In genomic region chr10:130300608-130301025, GRCh38 we compare ENCODE assay signal across 8 cellular contexts.
DNase-seq lines count a peak whose midpoint lies in the region; ATAC-seq and TF ChIP-seq lines count a peak whose summit lies in the region.

No MANE protein-coding gene starts in this region.

- POLR2A ChIA-PET in CD8-positive, alpha-beta T cell (lab: Charles Lee): interaction anchor here (1.8 to 2.0 kb wide), 2 partner anchors 190 to 833 kb away, joined by 5 to 10 read pairs; partner anchors contain the start of genes C10orf143 and MGMT

- CTCF ChIA-PET in CD8-positive, alpha-beta T cell (lab: Charles Lee): no interaction called here

- no peaks in the 10 kb centered on the region for H3K36me3 ChIP-seq in CD8-positive, alpha-beta T cell (ENCODE audit: insufficient read depth, low read length)
- no peaks in the 10 kb centered on the region for H3K36me3 ChIP-seq in lung (ENCODE audit: control insufficient read depth in 2 of 2, insufficient read depth in 2 of 2, low read length in 2 of 2)
- no peaks in the 10 kb centered on the region for H3K36me3 ChIP-seq in thymus (ENCODE audit: control insufficient read depth, insufficient read depth)

- DNase-seq in CD8-positive, alpha-beta T cell: peak in 5 of 7 experiments; percentile 18 to 69 (median 52)
- DNase-seq in activated effector memory CD4-positive, alpha-beta T cell treated with Interleukin-2 at 50 U/mL for 16 hours: peak; percentile 38
- DNase-seq in lung (ENCODE audit: low spot score): peak; percentile 73

- H3K4me3 Mint-ChIP-seq in CD8-positive, alpha-beta T cell: peak overlapping the region; percentile 42

- H3K4me1 ChIP-seq in CD8-positive, alpha-beta T cell (ENCODE audit: insufficient read depth, low read length): no peaks in the 10 kb centered on the region
- peaks cover 0 to 7% of the 10 kb centered on the region in 2 donors for H3K4me1 ChIP-seq in lung (ENCODE audit: control insufficient read depth in 2 of 2, insufficient read depth in 2 of 2, low read length in 2 of 2)
- H3K4me1 ChIP-seq in thymus (ENCODE audit: control insufficient read depth, insufficient read depth, low read length): no peaks in the 10 kb centered on the region

- peaks cover 15% of the 10 kb centered on the region for H3K36me3 Mint-ChIP-seq in CD8-positive, alpha-beta T cell

- peak overlapping the region; percentile 48 for H3K4me3 ChIP-seq in CD8-positive, alpha-beta T cell (ENCODE audit: low read depth, low read length)
- peak overlapping the region; percentile 73 for H3K4me3 ChIP-seq in lung
- H3K4me3 ChIP-seq in thymus (ENCODE audit: low read length): peak overlapping the region; percentile 51

- intact Hi-C loops in CD8-positive, alpha-beta T cell (cut with DNase I, micrococcal nuclease): loop anchor here in 1 of 2 experiments (2.0 kb wide), 1 partner anchor 164 kb away; the partner anchor contains the start of gene GLRX3

- peak; percentile 65 for ATAC-seq in CD8-positive, alpha-beta T cell
- ATAC-seq in HG03565 (IDR thresholded peaks at IDR 0.05; ENCODE audit: unreplicated experiment) (peak; percentile 32), lung (ENCODE audit: insufficient read depth, low FRiP score) (peak; percentile 75), GM21360 (IDR thresholded peaks at IDR 0.05; ENCODE audit: unreplicated experiment) (no peak), HG03342 (IDR thresholded peaks at IDR 0.05; ENCODE audit: unreplicated experiment) (no peak), GM18520 (IDR thresholded peaks at IDR 0.05; ENCODE audit: unreplicated experiment) (no peak)

- H3K27ac ChIP-seq in CD8-positive, alpha-beta T cell (ENCODE audit: low read depth, low read length): peak overlapping the region; percentile 59
- H3K27ac ChIP-seq in lung (ENCODE audit: low read depth in 1 of 2, low read length in 1 of 2) (peak overlapping the region; percentile 82 to 93), thymus (ENCODE audit: low read depth) (peak overlapping the region; percentile 84)

- peak overlapping the region; percentile 32 for H3K27ac Mint-ChIP-seq in CD8-positive, alpha-beta T cell

- peaks cover 52% of the 10 kb centered on the region for H3K9me3 Mint-ChIP-seq in CD8-positive, alpha-beta T cell

- peaks cover 4% of the 10 kb centered on the region for H3K9me3 ChIP-seq in CD8-positive, alpha-beta T cell (ENCODE audit: low read length)
- H3K9me3 ChIP-seq in lung (ENCODE audit: control insufficient read depth in 2 of 2, insufficient read depth in 1 of 2, low read length in 1 of 2): peaks cover 8 to 27% of the 10 kb centered on the region in 2 donors
- H3K9me3 ChIP-seq in thymus (ENCODE audit: control insufficient read depth): peaks cover 2% of the 10 kb centered on the region

- peaks cover 4% of the 10 kb centered on the region for H3K4me1 Mint-ChIP-seq in CD8-positive, alpha-beta T cell (ENCODE audit: low read depth)

- 51 to 65% methylated on average over 19 to 23 of the region's 23 CpGs for WGBS in lung, 2 donors
- WGBS in thymus: 61% methylated on average over 23 of the region's 23 CpGs

- no peak for TF ChIP-seq CTCF in CD8-positive, alpha-beta T cell (IDR thresholded peaks at IDR 0.05)
- TF ChIP-seq CTCF in lung (IDR thresholded peaks at IDR 0.05; ENCODE audit: control extremely low read depth, extremely low read depth): no peak

- H3K27me3 ChIP-seq in CD8-positive, alpha-beta T cell (ENCODE audit: insufficient read depth, low read length): no peaks in the 10 kb centered on the region
- H3K27me3 ChIP-seq in lung (ENCODE audit: control insufficient read depth, insufficient read depth) (no peaks in the 10 kb centered on the region), thymus (ENCODE audit: control insufficient read depth, insufficient read depth) (no peaks in the 10 kb centered on the region)

- H3K27me3 Mint-ChIP-seq in CD8-positive, alpha-beta T cell (ENCODE audit: low read depth): no peaks in the 10 kb centered on the region

Comparison
In these comparisons a context has a peak if more than half of its experiments do, and no peak if none do; other contexts are left out.
1. ATAC-seq: peak in CD8-positive, alpha-beta T cell (single experiment), HG03565 (single experiment) and lung (single experiment); none in GM21360 (single experiment), HG03342 (single experiment) and GM18520 (single experiment).
2. Peak in every context shown above with its lines, with median percentiles within 50 percentile points of each other: DNase-seq, H3K27ac ChIP-seq and H3K4me3 ChIP-seq.